Comparison of ENCODE assay signal across 8 cellular contexts in genomic region chr13:49792550-49793324, GRCh38.
DNase-seq lines count a peak whose midpoint lies in the region; ATAC-seq lines count a peak whose summit lies in the region.

Gene KPNA3, minus strand, starts transcription at chr13:49792682. Its CDS starts 176 bp downstream, at chr13:49792506.

- H3K27me3 Mint-ChIP-seq in central memory CD8-positive, alpha-beta T cell: no peaks in the 10 kb centered on the region

- H3K36me3 Mint-ChIP-seq in central memory CD8-positive, alpha-beta T cell (ENCODE audit: insufficient read depth): peaks cover 18% of the 10 kb centered on the region

- DNase-seq in AML-193 (lab: John Stamatoyannopoulos, UW): peak; percentile 99
- peak; percentile 83 to 94 for DNase-seq in NCI-H446 (lab: John Stamatoyannopoulos, UW)
- peak; percentile 90 for DNase-seq in activated CD4-positive, CD25-positive, alpha-beta regulatory T cell treated with anti-CD3 and anti-CD28 coated beads, Interleukin-2, amount 50 U/mL, for 16 hours (ENCODE audit: low read depth, low spot score)
- peak; percentile 83 to 90 for DNase-seq in central memory CD8-positive, alpha-beta T cell (ENCODE audit: low spot score in 2 of 2)
- DNase-seq in iris pigment epithelial cell (ENCODE audit: low read depth): peak; percentile 97
- peak; percentile 94 for DNase-seq in stimulated activated CD4-positive, alpha-beta T cell treated with anti-CD3 and anti-CD28 coated beads, Interleukin-12 subunit alpha, Interleukin-12 subunit beta, amount 100 ng/mL, for 4 hours

- peak within 1 kb of the TSS; percentile 81 for H3K4me3 Mint-ChIP-seq in central memory CD8-positive, alpha-beta T cell

- ATAC-seq in GM19035 (IDR thresholded peaks at IDR 0.05; ENCODE audit: unreplicated experiment): peak; percentile 88
- ATAC-seq in HG03354 (IDR thresholded peaks at IDR 0.05; ENCODE audit: poor library complexity, severe bottlenecking, unreplicated experiment): peak; percentile 89
- ATAC-seq in central memory CD8-positive, alpha-beta T cell (replicated peaks; ENCODE audit: extremely low read depth, poor library complexity, severe bottlenecking): peak; percentile 88

- peak within 1 kb of the TSS; percentile 85 for H3K27ac Mint-ChIP-seq in central memory CD8-positive, alpha-beta T cell (ENCODE audit: low read depth)

- H3K4me1 Mint-ChIP-seq in central memory CD8-positive, alpha-beta T cell: peaks cover 33% of the 10 kb centered on the region

- no peaks in the 10 kb centered on the region for H3K9me3 Mint-ChIP-seq in central memory CD8-positive, alpha-beta T cell

Comparison
In these comparisons a context has a peak if more than half of its experiments do, and no peak if none do; other contexts are left out.
1. Peak in every context shown above with its lines: DNase-seq and ATAC-seq.